8 cellular contexts compared by ENCODE assay signal in the genomic region with DNA sequence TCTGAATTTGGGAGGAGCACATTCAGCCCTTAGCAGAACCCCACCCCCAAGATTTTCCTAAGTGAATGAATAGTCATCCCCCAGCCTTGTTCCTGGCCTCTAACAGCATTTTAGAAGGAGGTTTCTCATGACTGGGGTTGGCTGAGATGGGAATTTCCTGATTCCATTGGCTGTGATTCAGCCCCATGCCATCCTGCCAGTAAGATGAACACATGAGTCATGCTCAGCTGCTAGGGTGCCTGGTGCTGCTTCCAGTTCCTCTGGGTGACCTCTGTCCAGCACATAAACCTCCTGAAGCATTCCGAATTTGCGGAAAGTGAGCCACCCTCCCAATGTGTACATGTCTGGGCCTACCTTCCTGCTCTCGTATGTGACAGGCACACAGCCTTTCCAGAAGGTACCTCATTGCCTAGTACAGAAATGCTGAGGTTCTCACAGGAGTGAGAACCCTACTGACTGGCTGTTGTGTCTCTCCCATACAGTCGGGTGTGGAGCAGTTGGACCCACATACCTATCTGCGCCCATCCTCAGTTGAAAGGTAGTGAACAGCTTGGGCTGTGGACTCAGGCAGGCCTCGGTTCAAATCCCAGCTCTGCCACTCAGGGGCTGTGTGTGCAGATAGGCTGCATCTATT.
DNase-seq lines count a peak whose midpoint lies in the region; ATAC-seq and TF ChIP-seq lines count a peak whose summit lies in the region.

No MANE protein-coding gene starts in this region.

- no peaks in the 10 kb centered on the region for H3K36me3 Mint-ChIP-seq in neural progenitor cell

- no peaks in the 10 kb centered on the region for H3K9me3 ChIP-seq in esophagus muscularis mucosa
- H3K9me3 ChIP-seq in neural progenitor cell (ENCODE audit: low read depth) = no peaks in the 10 kb centered on the region

- H3K27ac ChIP-seq in esophagus muscularis mucosa (replicated peaks in 1 of 4) = peak overlapping the region in 1 of 4 donors; percentile 32
- H3K27ac ChIP-seq in neural progenitor cell = no peak overlapping the region

- no peak overlapping the region for H2AFZ ChIP-seq in neural progenitor cell (replicated peaks)

- H3K9ac ChIP-seq in neural progenitor cell = no peak overlapping the region

- TF ChIP-seq EP300 in esophagus muscularis mucosa (IDR thresholded peaks at IDR 0.05) = no peak

- TF ChIP-seq CTCF in esophagus muscularis mucosa (IDR thresholded peaks at IDR 0.05) (no peak), neural progenitor cell (IDR thresholded peaks at IDR 0.05) (no peak)

- H3K4me3 ChIP-seq in esophagus muscularis mucosa (no peak overlapping the region), neural progenitor cell (no peak overlapping the region)

- no peak for ATAC-seq in GM18870 (IDR thresholded peaks at IDR 0.05; ENCODE audit: unreplicated experiment)

- H3K27me3 Mint-ChIP-seq in neural progenitor cell (ENCODE audit: insufficient read depth, low read depth) = peaks cover 4% of the 10 kb centered on the region

- peaks cover 27% of the 10 kb centered on the region for H3K4me1 Mint-ChIP-seq in neural progenitor cell

- 63% methylated on average over 6 of the region's 6 CpGs for WGBS in esophagus muscularis mucosa

- H4K20me1 ChIP-seq in neural progenitor cell (ENCODE audit: low read depth) = peaks cover 58% of the 10 kb centered on the region

- H3K9me3 Mint-ChIP-seq in neural progenitor cell = peaks cover 9% of the 10 kb centered on the region

- peaks cover 20% of the 10 kb centered on the region for H3F3A ChIP-seq in neural progenitor cell (ENCODE audit: low read depth)

- DNase-seq in DMS53 (lab: John Stamatoyannopoulos, UW) (peak; percentile 68), RPMI7951 (ENCODE audit: low read depth) (peak; percentile 91), esophagus muscularis mucosa (ENCODE audit: extremely low spot score) (peak; percentile 66), neural progenitor cell (ENCODE audit: low spot score) (peak; percentile 47), HuH-7 (ENCODE audit: low spot score) (no peak), COLO668 (lab: John Stamatoyannopoulos, UW; ENCODE audit: unreplicated experiment) (no peak), D341Med (ENCODE audit: low spot score) (no peak)

- no peak overlapping the region for H3K27ac Mint-ChIP-seq in neural progenitor cell

- TF ChIP-seq POLR2A in esophagus muscularis mucosa (IDR thresholded peaks at IDR 0.05; ENCODE audit: low read depth) = no peak

- no peak overlapping the region for H3K4me2 ChIP-seq in neural progenitor cell

- no peak overlapping the region for H3K4me3 Mint-ChIP-seq in neural progenitor cell

- H3K4me1 ChIP-seq in esophagus muscularis mucosa = peaks cover 0 to 14% (median 0%) of the 10 kb centered on the region in 4 donors
- H3K4me1 ChIP-seq in neural progenitor cell = peaks cover 21% of the 10 kb centered on the region

- intact Hi-C loops in esophagus muscularis mucosa (cut with DNase I) = no loop called here

- H3K36me3 ChIP-seq in esophagus muscularis mucosa (no peaks in the 10 kb centered on the region), neural progenitor cell (no peaks in the 10 kb centered on the region)

- H3K79me2 ChIP-seq in neural progenitor cell (ENCODE audit: low read depth) = peaks cover 14% of the 10 kb centered on the region

- H3K27me3 ChIP-seq in esophagus muscularis mucosa (no peaks in the 10 kb centered on the region), neural progenitor cell (no peaks in the 10 kb centered on the region)

Comparison
In these comparisons a context has a peak if more than half of its experiments do, and no peak if none do; other contexts are left out.
1. DNase-seq: peak in DMS53 (single experiment), RPMI7951 (single experiment), esophagus muscularis mucosa (single experiment) and neural progenitor cell (single experiment); none in HuH-7 (single experiment), COLO668 (single experiment) and D341Med (single experiment).